Comparison of ENCODE assay signal across 9 cellular contexts in the genomic region with DNA sequence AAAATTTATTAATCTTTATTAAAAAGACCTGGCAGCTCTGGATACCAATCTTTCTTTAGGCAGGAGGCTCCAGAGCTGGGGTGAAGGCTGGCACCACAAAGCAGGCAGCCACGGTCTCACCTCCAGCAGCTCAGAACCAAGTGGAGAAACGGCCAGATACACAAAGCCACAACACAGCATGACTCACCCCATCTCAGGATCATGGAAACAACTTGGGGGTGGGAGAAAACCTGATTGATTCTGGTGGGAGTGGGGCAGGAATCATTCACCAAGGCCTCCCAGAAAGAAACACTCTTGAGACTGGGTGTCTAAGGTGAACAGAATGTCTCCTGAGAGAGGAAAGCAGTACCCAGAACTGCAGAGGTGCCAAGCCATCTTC.
DNase-seq lines count a peak whose midpoint lies in the region; ATAC-seq, FAIRE-seq and TF ChIP-seq lines count a peak whose summit lies in the region.
"Had no signal": no experiment of that assay in that cellular context is flagged by ENCODE, and none has a peak within 500 bp of the region (broad histone marks: within the 10 kb centered on the region; RNA-seq: fewer than 3 reads in every experiment).

No MANE protein-coding gene starts in this region.

- no peak for TF ChIP-seq POLR2A in endothelial cell of umbilical vein (IDR thresholded peaks at IDR 0.05; ENCODE audit: low read depth, low read length)

- TF ChIP-seq CTCF in endothelial cell of umbilical vein (IDR thresholded peaks at IDR 0.05; ENCODE audit: extremely low read depth in 1 of 2, insufficient read depth in 1 of 2, low read depth in 1 of 2, low read length in 2 of 2), result no peak

- H3K27me3 ChIP-seq in endothelial cell of umbilical vein (ENCODE audit: control insufficient read depth in 2 of 2, insufficient read depth in 2 of 2, low read length in 2 of 2), result no peaks in the 10 kb centered on the region

- BruUV-seq in endothelial cell of umbilical vein (replicated peaks; lab: Mats Ljungman, UMichigan), result no TSS peak

- H3K27ac ChIP-seq in SK-N-MC (peak overlapping the region; percentile 27), endothelial cell of umbilical vein (ENCODE audit: insufficient read depth, low read depth, low read length) (no peak overlapping the region), skin epidermis (peak overlapping the region in 13 of 21 experiments; percentile 10 to 82 (median 47))

- H3K4me3 ChIP-seq in SK-N-MC, result no peak overlapping the region
- no peak overlapping the region for H3K4me3 ChIP-seq in endothelial cell of umbilical vein (replicated peaks in 1 of 3; ENCODE audit: insufficient read depth in 1 of 3, low read depth in 1 of 3, low read length in 3 of 3)
- H3K4me3 ChIP-seq in skin epidermis, result no peak overlapping the region

- H3K79me2 ChIP-seq in endothelial cell of umbilical vein (ENCODE audit: control insufficient read depth, insufficient read depth, low read length), result no peaks in the 10 kb centered on the region

- CTCF ChIA-PET in endothelial cell of umbilical vein (lab: Charles Lee), result no interaction called here

- H3K9ac ChIP-seq in SK-N-MC (ENCODE audit: insufficient read length) (no peak overlapping the region), endothelial cell of umbilical vein (replicated peaks; ENCODE audit: extremely low read depth, insufficient read depth, low read length) (no peak overlapping the region)

- no peaks in the 10 kb centered on the region for H3K9me1 ChIP-seq in endothelial cell of umbilical vein (replicated peaks; ENCODE audit: control insufficient read depth, extremely low read depth, insufficient read depth, low read length)

- ATAC-seq in HG03097 (IDR thresholded peaks at IDR 0.05; ENCODE audit: low FRiP score, unreplicated experiment), result no peak

- DNase-seq in HCEC 1CT, result peak; percentile 45
- no peak for DNase-seq in SK-N-MC (ENCODE audit: low read depth, low spot score)
- DNase-seq in endothelial cell of umbilical vein (ENCODE audit: low read depth, low spot score), result peak; percentile 6
- DNase-seq in NCI-H748 (lab: John Stamatoyannopoulos, UW; ENCODE audit: unreplicated experiment), result no peak
- no peak for DNase-seq in middle frontal gyrus (ENCODE audit: extremely low spot score, low spot score)
- no peak for DNase-seq in NCI-H526 treated with DMSO at 0.1 percent for 48 hours (lab: John Stamatoyannopoulos, UW)

- POLR2A ChIA-PET in endothelial cell of umbilical vein (lab: Charles Lee), result no interaction called here

- H3K9me3 ChIP-seq in SK-N-MC (ENCODE audit: low read depth, low read length), result no peaks in the 10 kb centered on the region
- H3K9me3 ChIP-seq in endothelial cell of umbilical vein (replicated peaks; ENCODE audit: control insufficient read depth, insufficient read depth, low read length), result no peaks in the 10 kb centered on the region

- intact Hi-C loops in endothelial cell of umbilical vein (cut with micrococcal nuclease), result no loop called here

- no peaks in the 10 kb centered on the region for H4K20me1 ChIP-seq in endothelial cell of umbilical vein (replicated peaks; ENCODE audit: control insufficient read depth, extremely low read depth, insufficient read depth, low read length)

- H3K4me2 ChIP-seq in endothelial cell of umbilical vein (ENCODE audit: insufficient read depth, low read length), result no peak overlapping the region

- no peaks in the 10 kb centered on the region for H3K4me1 ChIP-seq in endothelial cell of umbilical vein (ENCODE audit: control insufficient read depth, extremely low read depth, insufficient read depth, low read length)

- dilution Hi-C loops in endothelial cell of umbilical vein (cut with MboI; ENCODE audit: extremely low pct_ligation_motif_present, low sequenced_read_pairs), result no loop called here

- H2AFZ ChIP-seq in endothelial cell of umbilical vein (ENCODE audit: low read depth, low read length), result no peak overlapping the region

- FAIRE-seq in endothelial cell of umbilical vein (lab: Jason Lieb, UNC), result no peak
- FAIRE-seq: colon had no signal

- H3K36me3 ChIP-seq in SK-N-MC (ENCODE audit: insufficient read depth, low read length) (no peaks in the 10 kb centered on the region), endothelial cell of umbilical vein (ENCODE audit: control insufficient read depth in 2 of 2, extremely low read depth in 1 of 2, insufficient read depth in 2 of 2, low read length in 2 of 2) (no peaks in the 10 kb centered on the region)

TF ChIP-seq in endothelial cell of umbilical vein, 7 proteins besides CTCF, POLR2A, EP300 and RAD21:
- TF ChIP-seq FOS (IDR thresholded peaks at IDR 0.05; ENCODE audit: borderline replicate concordance, insufficient read depth, low read length) (no peak), EZH2 (IDR thresholded peaks at IDR 0.05; ENCODE audit: borderline replicate concordance, low read depth, low read length, severe bottlenecking) (no peak), GATA2 (IDR thresholded peaks at IDR 0.05; ENCODE audit: insufficient read depth, insufficient read length, low read depth, low read length) (no peak), POLR2AphosphoS5 (IDR thresholded peaks at IDR 0.05; ENCODE audit: insufficient read depth, low read depth, low read length) (no peak), MYC (IDR thresholded peaks at IDR 0.05; ENCODE audit: low read depth, low read length) (no peak), JUN (IDR thresholded peaks at IDR 0.05; ENCODE audit: borderline replicate concordance, insufficient read depth, insufficient read length, low read depth) (no peak), MAX (IDR thresholded peaks at IDR 0.05; ENCODE audit: insufficient read depth, insufficient read length) (no peak)

Comparison
In these comparisons a context has a peak if more than half of its experiments do, and no peak if none do; other contexts are left out.
1. DNase-seq: peak in HCEC 1CT (single experiment) and endothelial cell of umbilical vein (single experiment); none in SK-N-MC (single experiment), NCI-H748 (single experiment), middle frontal gyrus (single experiment) and NCI-H526 treated with DMSO at 0.1 percent for 48 hours (single experiment).